8 cellular contexts compared by ENCODE assay signal in genomic region chr19:17948474-17948966, GRCh38. TPM values are rescaled to one million over a fixed set of nuclear protein-coding genes. Genes with fewer than 3 reads are reported as not detected.
DNase-seq lines count a peak whose midpoint lies in the region; ATAC-seq, FAIRE-seq and TF ChIP-seq lines count a peak whose summit lies in the region.

No MANE protein-coding gene starts in this region.

- H3K4me2 ChIP-seq in KMS-11 = peak overlapping the region; percentile 53
- H3K4me2 ChIP-seq in K562 (ENCODE audit: insufficient read depth, low read length) = peak overlapping the region; percentile 23; the same call in 1 of the 2 replicates

- no peak for FAIRE-seq in K562 (lab: Jason Lieb, UNC)

- no peak for DNase-seq in CD4-positive, CD25-positive, alpha-beta regulatory T cell
- no peak for DNase-seq in K562 (ENCODE audit: extremely low read depth in 1 of 4, low spot score in 3 of 4)
- no peak for DNase-seq in natural killer cell treated with Interleukin-12 subunit alpha and Interleukin-12 subunit beta and Interleukin-15 and Interleukin-18, amount 100 ng/mL, for 72 hours (ENCODE audit: low spot score)
- no peak for DNase-seq in DMS153 treated with DMSO at 0.1 percent for 48 hours (lab: John Stamatoyannopoulos, UW; ENCODE audit: unreplicated experiment)
- no peak for DNase-seq in NCI-H1417 treated with DMSO at 0.1 percent for 48 hours (lab: John Stamatoyannopoulos, UW)
- no peak for DNase-seq in activated gamma-delta T cell treated with Interleukin-2 at 50 U/mL for 16 hours

- no peak for ATAC-seq in CD4-positive, CD25-positive, alpha-beta regulatory T cell (ENCODE audit: low read depth in 2 of 2)
- no peak for ATAC-seq in K562
- ATAC-seq in natural killer cell treated with Interleukin-12 subunit alpha and Interleukin-12 subunit beta and Interleukin-15 and Interleukin-18, amount 100 ng/mL, for 72 hours = no peak
- no peak for ATAC-seq in HG02610 (IDR thresholded peaks at IDR 0.05; ENCODE audit: unreplicated experiment)

- no peak overlapping the region for H3K27ac Mint-ChIP-seq in CD4-positive, CD25-positive, alpha-beta regulatory T cell
- peak overlapping the region; percentile 62 to 80 for H3K27ac Mint-ChIP-seq in natural killer cell treated with Interleukin-12 subunit alpha and Interleukin-12 subunit beta and Interleukin-15 and Interleukin-18, amount 100 ng/mL, for 72 hours

- H3K79me2 ChIP-seq in KMS-11 (ENCODE audit: insufficient read depth, low read depth) (no peaks in the 10 kb centered on the region), K562 (ENCODE audit: control insufficient read depth, insufficient read depth, low read length) (no peaks in the 10 kb centered on the region)

- peak overlapping the region; percentile 79 for H3K27ac ChIP-seq in CD4-positive, CD25-positive, alpha-beta regulatory T cell (ENCODE audit: insufficient read depth, low read length, poor library complexity, severe bottlenecking)
- H3K27ac ChIP-seq in KMS-11 (no peak overlapping the region), K562 (ENCODE audit: extremely low read depth, low read depth, low read length) (no peak overlapping the region)

- H3K4me1 ChIP-seq in CD4-positive, CD25-positive, alpha-beta regulatory T cell (ENCODE audit: control insufficient read depth, insufficient read depth, low read length, poor library complexity, severe bottlenecking) = peaks cover 57% of the 10 kb centered on the region
- H3K4me1 ChIP-seq in KMS-11 (ENCODE audit: low read depth, poor library complexity, severe bottlenecking) (peaks cover 52% of the 10 kb centered on the region), K562 (replicated peaks in 1 of 2; ENCODE audit: control insufficient read depth in 2 of 2, insufficient read depth in 2 of 2, low read length in 2 of 2) (peaks cover 61 to 80% of the 10 kb centered on the region in 2 experiments)

- peaks cover 0 to 4% (median 0%) of the 10 kb centered on the region in 7 donors for H3K9me3 Mint-ChIP-seq in CD4-positive, CD25-positive, alpha-beta regulatory T cell
- no peaks in the 10 kb centered on the region for H3K9me3 Mint-ChIP-seq in natural killer cell treated with Interleukin-12 subunit alpha and Interleukin-12 subunit beta and Interleukin-15 and Interleukin-18, amount 100 ng/mL, for 72 hours

- CTCF ChIA-PET in K562 (lab: Yijun Ruan, JAX; ENCODE audit: low intra/inter-chr PET ratio) = interaction anchor here (1.9 kb wide), 1 partner anchor 48 kb away, joined by 5 read pairs; no protein-coding TSS in a partner anchor

- H3K4me3 ChIP-seq in CD4-positive, CD25-positive, alpha-beta regulatory T cell (ENCODE audit: low read depth, low read length) = no peak overlapping the region
- no peak overlapping the region for H3K4me3 ChIP-seq in KMS-11 (IDR thresholded peaks at IDR 0.05; ENCODE audit: insufficient read depth, low read depth, low read length)
- H3K4me3 ChIP-seq in K562 = peak overlapping the region; percentile 51

- WGBS in K562 (ENCODE audit: insufficient coverage, low coverage, missing lambda C conversion rate) = 9% methylated on average over 5 of the region's 21 CpGs

- no peaks in the 10 kb centered on the region for H3K36me3 Mint-ChIP-seq in CD4-positive, CD25-positive, alpha-beta regulatory T cell
- no peaks in the 10 kb centered on the region for H3K36me3 Mint-ChIP-seq in natural killer cell treated with Interleukin-12 subunit alpha and Interleukin-12 subunit beta and Interleukin-15 and Interleukin-18, amount 100 ng/mL, for 72 hours

- no peaks in the 10 kb centered on the region for H3K36me3 ChIP-seq in CD4-positive, CD25-positive, alpha-beta regulatory T cell (ENCODE audit: control insufficient read depth, insufficient read depth, low read length)
- H3K36me3 ChIP-seq in KMS-11 (ENCODE audit: insufficient read depth) (no peaks in the 10 kb centered on the region), K562 (ENCODE audit: control insufficient read depth, insufficient read depth, low read length) (peaks cover 14% of the 10 kb centered on the region; the same call in 2 of the 3 replicates)

- H4K20me1 ChIP-seq in KMS-11 (ENCODE audit: insufficient read depth) = no peaks in the 10 kb centered on the region
- no peaks in the 10 kb centered on the region for H4K20me1 ChIP-seq in K562 (replicated peaks; ENCODE audit: control insufficient read depth, insufficient read depth, low read length)

- no peak for TF ChIP-seq CTCF in KMS-11 (conservative IDR thresholded peaks at IDR 0.05; ENCODE audit: low read depth, low read length)
- no peak for TF ChIP-seq CTCF in K562 (IDR thresholded peaks at IDR 0.05 in 2 of 3, conservative IDR thresholded peaks at IDR 0.05 in 1 of 3; ENCODE audit: insufficient read depth in 2 of 3, low read depth in 1 of 3, low read length in 3 of 3)

- TF ChIP-seq POLR2A in K562 (conservative IDR thresholded peaks at IDR 0.05) = no peak

- BruUV-seq in K562 (replicated peaks; lab: Mats Ljungman, UMichigan) = no TSS peak

- peaks cover 11% of the 10 kb centered on the region for H3K27me3 ChIP-seq in CD4-positive, CD25-positive, alpha-beta regulatory T cell (ENCODE audit: control insufficient read depth, insufficient read depth, low read length)
- peaks cover 53% of the 10 kb centered on the region for H3K27me3 ChIP-seq in KMS-11 (ENCODE audit: insufficient read depth, low read depth)
- no peaks in the 10 kb centered on the region for H3K27me3 ChIP-seq in K562 (ENCODE audit: control insufficient read depth in 2 of 2, insufficient read depth in 2 of 2, low read length in 2 of 2)

- H3K9ac ChIP-seq in KMS-11 (no peak overlapping the region), K562 (ENCODE audit: insufficient read depth in 1 of 2, low read depth in 2 of 2, low read length in 2 of 2) (0 out of 4 replicates have a peak overlapping the region, but pooled peaks of 1 of the 2 experiments have one; percentile 53)

- no peaks in the 10 kb centered on the region for H3K9me3 ChIP-seq in CD4-positive, CD25-positive, alpha-beta regulatory T cell (ENCODE audit: control insufficient read depth in 2 of 2, low read length in 2 of 2)
- no peaks in the 10 kb centered on the region for H3K9me3 ChIP-seq in K562 (replicated peaks; ENCODE audit: control insufficient read depth, insufficient read depth, low read depth, low read length)

- H2AFZ ChIP-seq in KMS-11 (ENCODE audit: low read depth) (peak overlapping the region; percentile 26; the same call in 1 of the 2 replicates), K562 (ENCODE audit: low read depth, low read length) (no peak overlapping the region)

- peaks cover 55% of the 10 kb centered on the region for H3K27me3 Mint-ChIP-seq in CD4-positive, CD25-positive, alpha-beta regulatory T cell
- H3K27me3 Mint-ChIP-seq in natural killer cell treated with Interleukin-12 subunit alpha and Interleukin-12 subunit beta and Interleukin-15 and Interleukin-18, amount 100 ng/mL, for 72 hours = peaks cover 18 to 24% of the 10 kb centered on the region in 2 donors

- in situ Hi-C loops in K562 (cut with MboI) = loop anchor here (10.0 kb wide), 1 partner anchor 46 kb away; no protein-coding TSS in a partner anchor

- no peaks in the 10 kb centered on the region for H3K9me1 ChIP-seq in K562 (ENCODE audit: control insufficient read depth, insufficient read depth, low read length)

- no peak for TF ChIP-seq EP300 in K562 (IDR thresholded peaks at IDR 0.05; ENCODE audit: low read length)

- no peak for TF ChIP-seq RAD21 in K562 (CRISPR knock-in tag; conservative IDR thresholded peaks at IDR 0.05 in 1 of 2, IDR thresholded peaks at IDR 0.05 in 1 of 2)

- H3K4me3 Mint-ChIP-seq in CD4-positive, CD25-positive, alpha-beta regulatory T cell = peak overlapping the region; percentile 71 to 84 (median 76)
- peak overlapping the region; percentile 79 for H3K4me3 Mint-ChIP-seq in natural killer cell treated with Interleukin-12 subunit alpha and Interleukin-12 subunit beta and Interleukin-15 and Interleukin-18, amount 100 ng/mL, for 72 hours

- peaks cover 0 to 59% (median 22%) of the 10 kb centered on the region in 4 donors for H3K4me1 Mint-ChIP-seq in CD4-positive, CD25-positive, alpha-beta regulatory T cell
- H3K4me1 Mint-ChIP-seq in natural killer cell treated with Interleukin-12 subunit alpha and Interleukin-12 subunit beta and Interleukin-15 and Interleukin-18, amount 100 ng/mL, for 72 hours (ENCODE audit: low read depth in 2 of 2) = peaks cover 35 to 38% of the 10 kb centered on the region in 2 donors

- POLR2A ChIA-PET in K562 (lab: Yijun Ruan, JAX) = interaction anchor here (0.5 kb wide), 1 partner anchor 51 kb away, joined by 3 read pairs; no protein-coding TSS in a partner anchor

- intact Hi-C loops in K562 (cut with micrococcal nuclease) = loop anchor here (10.0 kb wide), 1 partner anchor 206 kb away; the partner anchor contains the start of gene PIK3R2

RNA-seq across cellular contexts. Expression of gene CCDC124, which starts 15.7 kb away (rescaled TPM):
- 32.2 TPM for total RNA-seq in CD4-positive, CD25-positive, alpha-beta regulatory T cell
- 10 to 100 TPM; 29.6 to 42.7 (median 33.5) TPM for polyA plus RNA-seq in CD4-positive, CD25-positive, alpha-beta regulatory T cell
- total RNA-seq in K562 (2011; cell fraction: chromatin; rRNA removed; ENCODE audit: low replicate concordance) = 16.5 and 44.8 TPM in 2 replicates
- total RNA-seq in K562 (2011; cell fraction: nucleolus; rRNA removed) = 48.6 and 53.7 TPM in 2 replicates
- 28.2 and 35.4 TPM in 2 replicates for total RNA-seq in K562 (2011; cell fraction: nucleoplasm; rRNA removed)
- total RNA-seq in K562 (2014; rRNA removed) (150 and 197 TPM in 2 replicates), K562 (2014; rRNA removed; fragmentation: Illumina TruSeq; extraction: Trizol) (4.1 and 5.8 TPM in 2 replicates), K562 (2015; rRNA removed; fragmentation: Illumina TruSeq; extraction: Trizol) (38.5 and 40.5 TPM in 2 replicates), K562 (2021) (145 and 149 TPM in 2 replicates)
- polyA plus RNA-seq in K562 (2011; rRNA removed) (38.0 and 40.1 TPM in 2 replicates), K562 (2014; fragmentation: Illumina TruSeq; extraction: Trizol) (28.1 and 97.0 TPM in 2 replicates), K562 (2014; fragmentation: Nextera tagmentation; extraction: Ambion mirVana) (10 to 100 TPM in 1 of 2 experiments, 1 to 10 TPM in 1; 6.6 to 19.4 TPM), K562 (2014; rRNA removed) (213 and 234 TPM in 2 replicates)
- polyA plus RNA-seq in K562 (2011; cell fraction: cytosol; rRNA removed) = 63.8 and 189 TPM in 2 replicates
- polyA plus RNA-seq in K562 (2011; cell fraction: nucleus; rRNA removed) = 31.4 and 62.8 TPM in 2 replicates
- 66.3 and 130 TPM in 2 replicates for polyA plus RNA-seq in K562 (2012)
- polyA minus RNA-seq in K562 (2011; rRNA and poly(A)+ RNA removed) = 7.0 and 9.2 TPM in 2 replicates
- 24.4 and 37.9 TPM in 2 replicates for polyA minus RNA-seq in K562 (2011; cell fraction: cytosol; rRNA and poly(A)+ RNA removed)
- 10.2 and 13.8 TPM in 2 replicates for polyA minus RNA-seq in K562 (2011; cell fraction: nucleus; rRNA and poly(A)+ RNA removed)
- 10 to 100 TPM; 70.4 to 92.8 TPM for total RNA-seq in natural killer cell treated with Interleukin-12 subunit alpha and Interleukin-12 subunit beta and Interleukin-15 and Interleukin-18, amount 100 ng/mL, for 72 hours

RNA-seq across cellular contexts. Expression of gene KCNN1, which starts 18.4 kb away (rescaled TPM):
- not detected for total RNA-seq in CD4-positive, CD25-positive, alpha-beta regulatory T cell
- not detected for polyA plus RNA-seq in CD4-positive, CD25-positive, alpha-beta regulatory T cell
- total RNA-seq in K562 (2011; cell fraction: chromatin; rRNA removed; ENCODE audit: low replicate concordance) = 1.2 and 3.6 TPM in 2 replicates
- total RNA-seq in K562 (2011; cell fraction: nucleolus; rRNA removed) = 2.8 TPM in 2 replicates
- 1.5 and 2.7 TPM in 2 replicates for total RNA-seq in K562 (2011; cell fraction: nucleoplasm; rRNA removed)
- total RNA-seq in K562 (2014; rRNA removed) = 1.4 and 5.2 TPM in 2 replicates
- total RNA-seq in K562 (2014; rRNA removed; fragmentation: Illumina TruSeq; extraction: Trizol) = 0.22 and 0.33 TPM in 2 replicates
- 0.72 and 0.98 TPM in 2 replicates for total RNA-seq in K562 (2015; rRNA removed; fragmentation: Illumina TruSeq; extraction: Trizol)
- 4.7 and 6.2 TPM in 2 replicates for total RNA-seq in K562 (2021)
- 1.4 and 2.9 TPM in 2 replicates for polyA plus RNA-seq in K562 (2011; rRNA removed)
- 4.5 and 7.9 TPM in 2 replicates for polyA plus RNA-seq in K562 (2011; cell fraction: cytosol; rRNA removed)
- polyA plus RNA-seq in K562 (2011; cell fraction: nucleus; rRNA removed) = 2.2 and 3.5 TPM in 2 replicates
- polyA plus RNA-seq in K562 (2012) = 2.7 and 5.0 TPM in 2 replicates
- 0.25 and 1.1 TPM in 2 replicates for polyA plus RNA-seq in K562 (2014; fragmentation: Illumina TruSeq; extraction: Trizol)
- under 1 TPM; 0.01 to 0.04 TPM for polyA plus RNA-seq in K562 (2014; fragmentation: Nextera tagmentation; extraction: Ambion mirVana)
- polyA plus RNA-seq in K562 (2014; rRNA removed) = 1.3 and 3.2 TPM in 2 replicates
- 1.2 and 1.5 TPM in 2 replicates for polyA minus RNA-seq in K562 (2011; rRNA and poly(A)+ RNA removed)
- polyA minus RNA-seq in K562 (2011; cell fraction: cytosol; rRNA and poly(A)+ RNA removed) = 3.6 and 4.8 TPM in 2 replicates
- 2.2 and 2.4 TPM in 2 replicates for polyA minus RNA-seq in K562 (2011; cell fraction: nucleus; rRNA and poly(A)+ RNA removed)
- 1 to 10 TPM; 1.0 to 1.3 TPM for total RNA-seq in natural killer cell treated with Interleukin-12 subunit alpha and Interleukin-12 subunit beta and Interleukin-15 and Interleukin-18, amount 100 ng/mL, for 72 hours

RNA-seq across cellular contexts. Expression of gene ARRDC2, which starts 59.5 kb away (rescaled TPM):
- total RNA-seq in CD4-positive, CD25-positive, alpha-beta regulatory T cell = 151 TPM
- polyA plus RNA-seq in CD4-positive, CD25-positive, alpha-beta regulatory T cell = 10 to 100 TPM; 25.9 to 42.7 (median 36.2) TPM
- 23.6 and 51.1 TPM in 2 replicates for total RNA-seq in K562 (2011; cell fraction: chromatin; rRNA removed; ENCODE audit: low replicate concordance)
- total RNA-seq in K562 (2011; cell fraction: nucleolus; rRNA removed) = 35.1 and 37.9 TPM in 2 replicates
- total RNA-seq in K562 (2011; cell fraction: nucleoplasm; rRNA removed) = 17.8 and 21.5 TPM in 2 replicates
- 25.6 and 25.9 TPM in 2 replicates for total RNA-seq in K562 (2014; rRNA removed)
- total RNA-seq in K562 (2014; rRNA removed; fragmentation: Illumina TruSeq; extraction: Trizol) = 12.2 and 13.1 TPM in 2 replicates
- 16.0 and 16.1 TPM in 2 replicates for total RNA-seq in K562 (2015; rRNA removed; fragmentation: Illumina TruSeq; extraction: Trizol)
- 23.3 and 27.4 TPM in 2 replicates for total RNA-seq in K562 (2021)
- 11.5 and 15.2 TPM in 2 replicates for polyA plus RNA-seq in K562 (2011; rRNA removed)
- 9.5 and 28.8 TPM in 2 replicates for polyA plus RNA-seq in K562 (2011; cell fraction: cytosol; rRNA removed)
- polyA plus RNA-seq in K562 (2011; cell fraction: nucleus; rRNA removed) = 18.6 and 37.6 TPM in 2 replicates
- polyA plus RNA-seq in K562 (2012) = 13.2 and 16.4 TPM in 2 replicates
- polyA plus RNA-seq in K562 (2014; fragmentation: Illumina TruSeq; extraction: Trizol) = 12.7 and 15.6 TPM in 2 replicates
- polyA plus RNA-seq in K562 (2014; fragmentation: Nextera tagmentation; extraction: Ambion mirVana) = 1 to 10 TPM; 1.9 to 2.7 TPM
- polyA plus RNA-seq in K562 (2014; rRNA removed) = 25.7 and 25.8 TPM in 2 replicates
- polyA minus RNA-seq in K562 (2011; rRNA and poly(A)+ RNA removed) = 4.2 and 6.4 TPM in 2 replicates
- 10.2 and 11.2 TPM in 2 replicates for polyA minus RNA-seq in K562 (2011; cell fraction: cytosol; rRNA and poly(A)+ RNA removed)
- 10.5 and 11.0 TPM in 2 replicates for polyA minus RNA-seq in K562 (2011; cell fraction: nucleus; rRNA and poly(A)+ RNA removed)
- 10 to 100 TPM; 34.0 to 34.8 TPM for total RNA-seq in natural killer cell treated with Interleukin-12 subunit alpha and Interleukin-12 subunit beta and Interleukin-15 and Interleukin-18, amount 100 ng/mL, for 72 hours

Comparison
In these comparisons a context has a peak if more than half of its experiments do, and no peak if none do; other contexts are left out.
1. H3K27ac Mint-ChIP-seq: peak in natural killer cell treated with Interleukin-12 subunit alpha and Interleukin-12 subunit beta and Interleukin-15 and Interleukin-18, amount 100 ng/mL, for 72 hours (2 of 2); none in CD4-positive, CD25-positive, alpha-beta regulatory T cell (0 of 3).